25 cellular contexts compared by ENCODE assay signal in genomic region chr9:136323420-136323819, GRCh38. TPM values are rescaled to one million over a fixed set of nuclear protein-coding genes. Genes with fewer than 3 reads are reported as not detected.
A peak's percentile ranks its signal among the peaks of the same experiment; 100 is the strongest.
DNase-seq lines count a peak whose midpoint lies in the region; ATAC-seq and TF ChIP-seq lines count a peak whose summit lies in the region.
"Had no signal": no experiment of that assay in that cellular context is flagged by ENCODE, and none has a peak within 500 bp of the region (broad histone marks: within the 10 kb centered on the region; RNA-seq: fewer than 3 reads in every experiment).

No MANE protein-coding gene starts in this region.

- no peak overlapping the region for H3K4me3 Mint-ChIP-seq in MCF 10A (ENCODE audit: unreplicated experiment)
- no peak overlapping the region for H3K4me3 Mint-ChIP-seq in natural killer cell treated with Interleukin-12 subunit alpha and Interleukin-12 subunit beta and Interleukin-15 and Interleukin-18, amount 100 ng/mL, for 72 hours
- H3K4me3 Mint-ChIP-seq: activated CD4-positive, alpha-beta memory T cell treated with anti-CD3 and anti-CD28 coated beads, Interleukin-2, amount 10 ng/mL, durations not matched to agents 7 days and 5 days; activated naive CD4-positive, alpha-beta T cell treated with anti-CD3 and anti-CD28 coated beads, Interleukin-2, amount 10 ng/mL, durations not matched to agents 7 days and 5 days; stimulated activated effector memory CD8-positive, alpha-beta T cell treated with anti-CD3 and anti-CD28 coated beads, Interleukin-12 subunit alpha, Interleukin-12 subunit beta, amount 100 ng/mL, for 72 hours had no signal

- 58% methylated on average over 15 of the region's 15 CpGs; no CpG with 5 or more reads in 1 of the 2 donors for WGBS in transverse colon (ENCODE audit: low coverage in 1 of 2), 2 donors

- no peak overlapping the region for H3K27ac ChIP-seq in transverse colon
- H3K27ac ChIP-seq: left lung, right lobe of liver had no signal

- no peaks in the 10 kb centered on the region for H3K27me3 Mint-ChIP-seq in MCF 10A (ENCODE audit: insufficient read depth, unreplicated experiment)
- H3K27me3 Mint-ChIP-seq in natural killer cell treated with Interleukin-12 subunit alpha and Interleukin-12 subunit beta and Interleukin-15 and Interleukin-18, amount 100 ng/mL, for 72 hours = no peaks in the 10 kb centered on the region
- H3K27me3 Mint-ChIP-seq: activated CD4-positive, alpha-beta memory T cell treated with anti-CD3 and anti-CD28 coated beads, Interleukin-2, amount 10 ng/mL, durations not matched to agents 7 days and 5 days had no signal

- H3K36me3 ChIP-seq in transverse colon = no peaks in the 10 kb centered on the region
- H3K36me3 ChIP-seq: left lung, right lobe of liver had no signal

- no peaks in the 10 kb centered on the region for H3K9me3 ChIP-seq in transverse colon
- H3K9me3 ChIP-seq: left lung, right lobe of liver had no signal

- ATAC-seq in esophagus mucosa = peak; percentile 67
- ATAC-seq in natural killer cell treated with Interleukin-12 subunit alpha and Interleukin-12 subunit beta and Interleukin-15 and Interleukin-18, amount 100 ng/mL, for 72 hours = no peak
- ATAC-seq: left lung; Panc1; right lobe of liver; stimulated activated effector memory CD8-positive, alpha-beta T cell treated with anti-CD3 and anti-CD28 coated beads, Interleukin-12 subunit alpha, Interleukin-12 subunit beta, amount 100 ng/mL, for 72 hours had no signal

- DNase-seq in T47D (ENCODE audit: low read depth in 1 of 2, low spot score in 1 of 2) (peak; percentile 52 to 58), MCF 10A (ENCODE audit: unreplicated experiment) (no peak), NCI-H69 (lab: John Stamatoyannopoulos, UW) (peak; percentile 80), transverse colon (peak; percentile 31), NCI-H2029 treated with DMSO at 0.1 percent for 48 hours (lab: John Stamatoyannopoulos, UW) (no peak), activated gamma-delta T cell (lab: John Stamatoyannopoulos, UW) (no peak)
- no peak for DNase-seq in natural killer cell treated with Interleukin-12 subunit alpha and Interleukin-12 subunit beta and Interleukin-15 and Interleukin-18, amount 100 ng/mL, for 72 hours (ENCODE audit: low spot score)
- DNase-seq: activated CD4-positive, alpha-beta memory T cell treated with anti-CD3 and anti-CD28 coated beads, Interleukin-2, amount 10 ng/mL, durations not matched to agents 7 days and 5 days; activated naive CD4-positive, alpha-beta T cell treated with anti-CD3 and anti-CD28 coated beads, Interleukin-2, amount 10 ng/mL, durations not matched to agents 7 days and 5 days; activated T-cell treated with anti-CD3 and anti-CD28 coated beads, Interleukin-2, amount 50 U/mL, for 1 hour; aorta; cerebellar nuclear complex; COR-L47; effector CD8-positive, alpha-beta T cell; NCI-H1436; NCI-H82; right lobe of liver had no signal

- TF ChIP-seq EP300 in transverse colon (IDR thresholded peaks at IDR 0.05; ENCODE audit: low read depth) = no peak

- CTCF ChIA-PET in MCF 10A (lab: Yijun Ruan, JAX) = interaction anchor here (0.6 to 1.1 kb wide), 4 partner anchors 12 to 757 kb away, joined by 3 to 5 read pairs (median 3); no protein-coding TSS in a partner anchor

- no peak for TF ChIP-seq CTCF in MCF 10A (IDR thresholded peaks at IDR 0.05; ENCODE audit: unreplicated experiment)
- no peak for TF ChIP-seq CTCF in transverse colon (IDR thresholded peaks at IDR 0.05)

- POLR2A ChIA-PET in MCF 10A (lab: Yijun Ruan, JAX) = interaction anchor here (0.7 kb wide), 1 partner anchor 115 kb away, joined by 4 read pairs; no protein-coding TSS in a partner anchor

- H3K27ac Mint-ChIP-seq in MCF 10A (ENCODE audit: low read depth, unreplicated experiment) = no peak overlapping the region
- no peak overlapping the region for H3K27ac Mint-ChIP-seq in natural killer cell treated with Interleukin-12 subunit alpha and Interleukin-12 subunit beta and Interleukin-15 and Interleukin-18, amount 100 ng/mL, for 72 hours
- H3K27ac Mint-ChIP-seq: activated CD4-positive, alpha-beta memory T cell treated with anti-CD3 and anti-CD28 coated beads, Interleukin-2, amount 10 ng/mL, durations not matched to agents 7 days and 5 days; activated naive CD4-positive, alpha-beta T cell treated with anti-CD3 and anti-CD28 coated beads, Interleukin-2, amount 10 ng/mL, durations not matched to agents 7 days and 5 days; stimulated activated effector memory CD8-positive, alpha-beta T cell treated with anti-CD3 and anti-CD28 coated beads, Interleukin-12 subunit alpha, Interleukin-12 subunit beta, amount 100 ng/mL, for 72 hours had no signal

- no TSS peak for BruUV-seq in MCF 10A (replicated peaks; lab: Mats Ljungman, UMichigan)

- no peaks in the 10 kb centered on the region for H3K4me1 Mint-ChIP-seq in MCF 10A (ENCODE audit: insufficient read depth, unreplicated experiment)
- H3K4me1 Mint-ChIP-seq in natural killer cell treated with Interleukin-12 subunit alpha and Interleukin-12 subunit beta and Interleukin-15 and Interleukin-18, amount 100 ng/mL, for 72 hours (ENCODE audit: low read depth in 2 of 2) = no peaks in the 10 kb centered on the region
- H3K4me1 Mint-ChIP-seq: activated CD4-positive, alpha-beta memory T cell treated with anti-CD3 and anti-CD28 coated beads, Interleukin-2, amount 10 ng/mL, durations not matched to agents 7 days and 5 days; activated naive CD4-positive, alpha-beta T cell treated with anti-CD3 and anti-CD28 coated beads, Interleukin-2, amount 10 ng/mL, durations not matched to agents 7 days and 5 days had no signal

- no peak for TF ChIP-seq POLR2A in transverse colon (IDR thresholded peaks at IDR 0.05)

- no peak overlapping the region for H3K4me3 ChIP-seq in transverse colon
- H3K4me3 ChIP-seq: left lung, right lobe of liver had no signal

- in situ Hi-C loops in T47D (cut with HindIII; ENCODE audit: low pct_unique_long_range_greater_than_20kb, low sequenced_read_pairs) = no loop called here
- in situ Hi-C loops in transverse colon (cut with MboI; ENCODE audit: low pct_ligation_motif_present in 1 of 4, low pct_unique_long_range_greater_than_20kb in 1 of 4, low sequenced_read_pairs in 3 of 4) = no loop called here

- no peaks in the 10 kb centered on the region for H3K36me3 Mint-ChIP-seq in MCF 10A (ENCODE audit: insufficient read depth, unreplicated experiment)
- H3K36me3 Mint-ChIP-seq in natural killer cell treated with Interleukin-12 subunit alpha and Interleukin-12 subunit beta and Interleukin-15 and Interleukin-18, amount 100 ng/mL, for 72 hours = no peaks in the 10 kb centered on the region
- H3K36me3 Mint-ChIP-seq: activated naive CD4-positive, alpha-beta T cell treated with anti-CD3 and anti-CD28 coated beads, Interleukin-2, amount 10 ng/mL, durations not matched to agents 7 days and 5 days; stimulated activated effector memory CD8-positive, alpha-beta T cell treated with anti-CD3 and anti-CD28 coated beads, Interleukin-12 subunit alpha, Interleukin-12 subunit beta, amount 100 ng/mL, for 72 hours had no signal

- intact Hi-C loops in MCF 10A (cut with micrococcal nuclease) = no loop called here
- intact Hi-C loops in transverse colon (cut with DNase I; ENCODE audit: low total_unique reads) = no loop called here

- H3K27me3 ChIP-seq in transverse colon = peaks cover 36% of the 10 kb centered on the region
- H3K27me3 ChIP-seq: right lobe of liver had no signal

- H3K9me3 Mint-ChIP-seq in MCF 10A (ENCODE audit: unreplicated experiment) = no peaks in the 10 kb centered on the region
- H3K9me3 Mint-ChIP-seq in natural killer cell treated with Interleukin-12 subunit alpha and Interleukin-12 subunit beta and Interleukin-15 and Interleukin-18, amount 100 ng/mL, for 72 hours = no peaks in the 10 kb centered on the region
- H3K9me3 Mint-ChIP-seq: activated CD4-positive, alpha-beta memory T cell treated with anti-CD3 and anti-CD28 coated beads, Interleukin-2, amount 10 ng/mL, durations not matched to agents 7 days and 5 days; activated naive CD4-positive, alpha-beta T cell treated with anti-CD3 and anti-CD28 coated beads, Interleukin-2, amount 10 ng/mL, durations not matched to agents 7 days and 5 days; stimulated activated effector memory CD8-positive, alpha-beta T cell treated with anti-CD3 and anti-CD28 coated beads, Interleukin-12 subunit alpha, Interleukin-12 subunit beta, amount 100 ng/mL, for 72 hours had no signal

- H3K4me1 ChIP-seq in transverse colon = peaks cover 0 to 22% (median 14%) of the 10 kb centered on the region in 4 donors
- H3K4me1 ChIP-seq: right lobe of liver had no signal

RNA-seq across cellular contexts. Expression of gene GPSM1, which starts 3.9 kb away (rescaled TPM):
- total RNA-seq in MCF 10A (2022) (15.5 and 16.4 TPM in 2 replicates), esophagus mucosa (1.2 TPM), transverse colon (1 to 10 TPM; 2.3 to 8.6 (median 7.0) TPM)
- total RNA-seq in natural killer cell treated with Interleukin-12 subunit alpha and Interleukin-12 subunit beta and Interleukin-15 and Interleukin-18, amount 100 ng/mL, for 72 hours = 1 to 10 TPM; 1.7 to 2.3 TPM

RNA-seq across cellular contexts. Expression of gene CCDC187, which starts 19.5 kb away (rescaled TPM):
- total RNA-seq in MCF 10A (2022) (not detected in 2 replicates), esophagus mucosa (not detected), transverse colon (1 to 10 TPM in 1 of 4 donors, under 1 TPM in 2, not detected in 1; 0.40 to 1.1 (median 0.41) TPM)
- not detected for total RNA-seq in natural killer cell treated with Interleukin-12 subunit alpha and Interleukin-12 subunit beta and Interleukin-15 and Interleukin-18, amount 100 ng/mL, for 72 hours
- total RNA-seq: activated CD4-positive, alpha-beta memory T cell treated with anti-CD3 and anti-CD28 coated beads, Interleukin-2, amount 10 ng/mL, durations not matched to agents 7 days and 5 days; aorta; H4; LHCN-M2; osteoblast; T-helper 2 cell treated with Interferon-gamma antibody and Interleukin-4, amounts not matched to agents 100 ng/mL and 5 ng/mL, for 36 hours had no signal

RNA-seq across cellular contexts. Expression of gene DNLZ, which starts 40.1 kb away (rescaled TPM):
- total RNA-seq in MCF 10A (2022) (24.5 and 30.5 TPM in 2 replicates), esophagus mucosa (12.1 TPM), transverse colon (10 to 100 TPM in 2 of 4 donors, 1 to 10 TPM in 2; 6.7 to 17.3 (median 10.4) TPM)
- 10 to 100 TPM; 30.0 to 41.2 TPM for total RNA-seq in natural killer cell treated with Interleukin-12 subunit alpha and Interleukin-12 subunit beta and Interleukin-15 and Interleukin-18, amount 100 ng/mL, for 72 hours

RNA-seq across cellular contexts. Expression of gene CARD9, which starts 50.0 kb away (rescaled TPM):
- total RNA-seq in MCF 10A (2022) (0.33 and 0.69 TPM in 2 replicates), esophagus mucosa (0.80 TPM), transverse colon (1 to 10 TPM; 1.1 to 5.6 (median 2.0) TPM)
- total RNA-seq in natural killer cell treated with Interleukin-12 subunit alpha and Interleukin-12 subunit beta and Interleukin-15 and Interleukin-18, amount 100 ng/mL, for 72 hours = 1 to 10 TPM; 2.8 to 9.4 TPM

Comparison
In these comparisons a context has a peak if more than half of its experiments do, and no peak if none do; other contexts are left out.
1. DNase-seq: peak in T47D (2 of 2), NCI-H69 (single experiment) and transverse colon (single experiment); none in MCF 10A (single experiment), NCI-H2029 treated with DMSO at 0.1 percent for 48 hours (single experiment), natural killer cell treated with Interleukin-12 subunit alpha and Interleukin-12 subunit beta and Interleukin-15 and Interleukin-18, amount 100 ng/mL, for 72 hours (single experiment) and activated gamma-delta T cell (single experiment).